ENCODE assay signal across 2 cellular contexts in genomic region chr5:116573279-116573616, GRCh38.
TF ChIP-seq lines count a peak whose summit lies in the region.

No MANE protein-coding gene starts in this region.

TF ChIP-seq in HEK293T, 16 proteins besides CTCF, POLR2A, EP300 and RAD21 (continued from another document):
- TF ChIP-seq PKNOX1 (IDR thresholded peaks at IDR 0.05) (no peak), FOXM1 (IDR thresholded peaks at IDR 0.05; ENCODE audit: borderline replicate concordance) (no peak), ZNF384 (IDR thresholded peaks at IDR 0.05) (no peak), SUZ12 (IDR thresholded peaks at IDR 0.05) (no peak)

TF ChIP-seq in HepG2, 621 proteins besides CTCF, POLR2A, EP300 and RAD21 (continued from another document):
- TF ChIP-seq, protein P1, sequence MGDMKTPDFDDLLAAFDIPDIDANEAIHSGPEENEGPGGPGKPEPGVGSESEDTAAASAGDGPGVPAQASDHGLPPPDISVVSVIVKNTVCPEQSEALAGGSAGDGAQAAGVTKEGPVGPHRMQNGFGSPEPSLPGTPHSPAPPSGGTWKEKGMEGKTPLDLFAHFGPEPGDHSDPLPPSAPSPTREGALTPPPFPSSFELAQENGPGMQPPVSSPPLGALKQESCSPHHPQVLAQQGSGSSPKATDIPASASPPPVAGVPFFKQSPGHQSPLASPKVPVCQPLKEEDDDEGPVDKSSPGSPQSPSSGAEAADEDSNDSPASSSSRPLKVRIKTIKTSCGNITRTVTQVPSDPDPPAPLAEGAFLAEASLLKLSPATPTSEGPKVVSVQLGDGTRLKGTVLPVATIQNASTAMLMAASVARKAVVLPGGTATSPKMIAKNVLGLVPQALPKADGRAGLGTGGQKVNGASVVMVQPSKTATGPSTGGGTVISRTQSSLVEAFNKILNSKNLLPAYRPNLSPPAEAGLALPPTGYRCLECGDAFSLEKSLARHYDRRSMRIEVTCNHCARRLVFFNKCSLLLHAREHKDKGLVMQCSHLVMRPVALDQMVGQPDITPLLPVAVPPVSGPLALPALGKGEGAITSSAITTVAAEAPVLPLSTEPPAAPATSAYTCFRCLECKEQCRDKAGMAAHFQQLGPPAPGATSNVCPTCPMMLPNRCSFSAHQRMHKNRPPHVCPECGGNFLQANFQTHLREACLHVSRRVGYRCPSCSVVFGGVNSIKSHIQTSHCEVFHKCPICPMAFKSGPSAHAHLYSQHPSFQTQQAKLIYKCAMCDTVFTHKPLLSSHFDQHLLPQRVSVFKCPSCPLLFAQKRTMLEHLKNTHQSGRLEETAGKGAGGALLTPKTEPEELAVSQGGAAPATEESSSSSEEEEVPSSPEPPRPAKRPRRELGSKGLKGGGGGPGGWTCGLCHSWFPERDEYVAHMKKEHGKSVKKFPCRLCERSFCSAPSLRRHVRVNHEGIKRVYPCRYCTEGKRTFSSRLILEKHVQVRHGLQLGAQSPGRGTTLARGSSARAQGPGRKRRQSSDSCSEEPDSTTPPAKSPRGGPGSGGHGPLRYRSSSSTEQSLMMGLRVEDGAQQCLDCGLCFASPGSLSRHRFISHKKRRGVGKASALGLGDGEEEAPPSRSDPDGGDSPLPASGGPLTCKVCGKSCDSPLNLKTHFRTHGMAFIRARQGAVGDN (CRISPR knock-in tag; IDR thresholded peaks at IDR 0.05): peak; percentile 16
- TF ChIP-seq FOXA3 (CRISPR knock-in tag; IDR thresholded peaks at IDR 0.05) (no peak), HNRNPLL (IDR thresholded peaks at IDR 0.05; ENCODE audit: low read depth, low read length, poor library complexity, severe bottlenecking) (peak; percentile 77), ZNF777 (CRISPR knock-in tag; IDR thresholded peaks at IDR 0.05) (peak; percentile 41; the same call in 1 of the 2 replicates), CBX5 (CRISPR knock-in tag; IDR thresholded peaks at IDR 0.05; ENCODE audit: borderline replicate concordance) (0 out of 2 replicates have a peak, but pooled peaks have one; percentile 5), PHF8 (CRISPR knock-in tag; IDR thresholded peaks at IDR 0.05) (peak; percentile 40; the same call in 1 of the 2 replicates), MIER3 (CRISPR knock-in tag; IDR thresholded peaks at IDR 0.05; ENCODE audit: borderline replicate concordance) (no peak), ARID4A (CRISPR knock-in tag; IDR thresholded peaks at IDR 0.05; ENCODE audit: borderline replicate concordance) (0 out of 2 replicates have a peak, but pooled peaks have one; percentile 20)
TF ChIP-seq in HepG2: peak in this region for 7.
